In genomic region chr17:74512624-74513084, GRCh38 we compare ENCODE assay signal across 9 cellular contexts. TPM values are rescaled to one million over a fixed set of nuclear protein-coding genes. Genes with fewer than 3 reads are reported as not detected.
DNase-seq lines count a peak whose midpoint lies in the region; ATAC-seq and TF ChIP-seq lines count a peak whose summit lies in the region.
"Had no signal": no experiment of that assay in that cellular context is flagged by ENCODE, and none has a peak within 500 bp of the region (broad histone marks: within the 10 kb centered on the region; RNA-seq: fewer than 3 reads in every experiment).

No MANE protein-coding gene starts in this region.

- peak; percentile 6 for DNase-seq in Caki2 (ENCODE audit: low read depth)
- no peak for DNase-seq in RWPE2 (ENCODE audit: low spot score)
- no peak for DNase-seq in mesenchymal stem cell
- DNase-seq in GM13976 (ENCODE audit: low spot score): no peak
- no peak for DNase-seq in cerebellar cortex (ENCODE audit: low spot score)
- DNase-seq in SJCRH30: no peak
- DNase-seq in NCI-H2171 treated with DMSO at 0.1 percent for 48 hours (lab: John Stamatoyannopoulos, UW): no peak

- no peak overlapping the region for H3K27ac ChIP-seq in RWPE2 (ENCODE audit: poor library complexity, severe bottlenecking)
- no peak overlapping the region for H3K27ac ChIP-seq in mesenchymal stem cell (ENCODE audit: low read length, poor library complexity, severe bottlenecking)
- H3K27ac ChIP-seq in SJCRH30: no peak overlapping the region

- no peak overlapping the region for H4K8ac ChIP-seq in mesenchymal stem cell (ENCODE audit: low read length)

- no peak overlapping the region for H3K4ac ChIP-seq in mesenchymal stem cell (ENCODE audit: low read depth in 1 of 2, low read length in 2 of 2)

- H2BK12ac ChIP-seq in mesenchymal stem cell (ENCODE audit: low read length in 2 of 2): no peak overlapping the region

- H3K14ac ChIP-seq in mesenchymal stem cell (ENCODE audit: low read length in 2 of 2): no peak overlapping the region

- H3K9ac ChIP-seq in mesenchymal stem cell (ENCODE audit: low read length): peak overlapping the region; percentile 85

- no peaks in the 10 kb centered on the region for H3K79me1 ChIP-seq in mesenchymal stem cell (replicated peaks; ENCODE audit: low read length, poor library complexity, severe bottlenecking)

- H3K27me3 ChIP-seq in RWPE2 (ENCODE audit: insufficient read depth, poor library complexity, severe bottlenecking) (no peaks in the 10 kb centered on the region), mesenchymal stem cell (ENCODE audit: control insufficient read depth in 1 of 2, insufficient read depth in 1 of 2, low read length in 2 of 2) (peaks cover 0 to 4% of the 10 kb centered on the region in 2 experiments), SJCRH30 (no peaks in the 10 kb centered on the region)

- no peak overlapping the region for H3K23ac ChIP-seq in mesenchymal stem cell (ENCODE audit: low read length in 2 of 2)

- TF ChIP-seq CTCF in RWPE2 (IDR thresholded peaks at IDR 0.05; ENCODE audit: poor library complexity, severe bottlenecking) (no peak), GM13976 (IDR thresholded peaks at IDR 0.05; ENCODE audit: borderline replicate concordance, control extremely low read depth, extremely low read depth, insufficient read depth, missing control alignments) (no peak)

- H3K36me3 ChIP-seq in RWPE2 (ENCODE audit: low read depth) (no peaks in the 10 kb centered on the region), mesenchymal stem cell (ENCODE audit: control insufficient read depth in 1 of 2, insufficient read depth in 2 of 2, low read depth in 1 of 2, low read length in 2 of 2) (no peaks in the 10 kb centered on the region), SJCRH30 (no peaks in the 10 kb centered on the region)

- no peak overlapping the region for H4K91ac ChIP-seq in mesenchymal stem cell (ENCODE audit: low read length)

- no peak overlapping the region for H3K18ac ChIP-seq in mesenchymal stem cell (ENCODE audit: low read depth in 1 of 2, low read length in 2 of 2)

- 61% methylated on average over 4 of the region's 7 CpGs for WGBS in mesenchymal stem cell

- H2AFZ ChIP-seq in mesenchymal stem cell (ENCODE audit: low read depth, low read length): no peak overlapping the region

- no peak overlapping the region for H2BK5ac ChIP-seq in mesenchymal stem cell (ENCODE audit: low read depth, low read length, poor library complexity, severe bottlenecking)

- H3K4me3 ChIP-seq in RWPE2 (ENCODE audit: severe bottlenecking) (no peak overlapping the region), mesenchymal stem cell (ENCODE audit: insufficient read depth in 1 of 2, low read depth in 1 of 2, low read length in 2 of 2) (no peak overlapping the region), SJCRH30 (no peak overlapping the region)

- no peaks in the 10 kb centered on the region for H3K4me1 ChIP-seq in RWPE2 (ENCODE audit: insufficient read depth, poor library complexity, severe bottlenecking)
- H3K4me1 ChIP-seq in mesenchymal stem cell (ENCODE audit: control insufficient read depth, insufficient read depth, low read depth, low read length): no peaks in the 10 kb centered on the region
- H3K4me1 ChIP-seq in SJCRH30: no peaks in the 10 kb centered on the region

- in situ Hi-C loops in Caki2 (cut with HindIII; ENCODE audit: low pct_unique_long_range_greater_than_20kb, low sequenced_read_pairs): no loop called here
- in situ Hi-C loops in GM13976 (cut with MboI; ENCODE audit: low sequenced_read_pairs, unreplicated experiment): no loop called here

- peak; percentile 62 for ATAC-seq in GM21576 (IDR thresholded peaks at IDR 0.05; ENCODE audit: unreplicated experiment)
- peak; percentile 66 for ATAC-seq in RWPE2 (ENCODE audit: low read depth)

- peaks cover 2% of the 10 kb centered on the region for H3K9me3 ChIP-seq in RWPE2 (ENCODE audit: severe bottlenecking)
- no peaks in the 10 kb centered on the region for H3K9me3 ChIP-seq in mesenchymal stem cell (ENCODE audit: control insufficient read depth, low read length)
- H3K9me3 ChIP-seq in SJCRH30 (replicated peaks): peaks cover 15% of the 10 kb centered on the region; the same call in 1 of the 2 replicates

- H2BK120ac ChIP-seq in mesenchymal stem cell (ENCODE audit: low read depth, low read length): no peak overlapping the region

- no peak overlapping the region for H2AK5ac ChIP-seq in mesenchymal stem cell (ENCODE audit: low read length, severe bottlenecking)

- H3K4me2 ChIP-seq in mesenchymal stem cell (ENCODE audit: low read length, poor library complexity, severe bottlenecking): no peak overlapping the region

- no peak overlapping the region for H2BK15ac ChIP-seq in mesenchymal stem cell (ENCODE audit: low read depth, poor library complexity, severe bottlenecking)

RNA-seq across cellular contexts. Expression of gene CD300LB, which starts 18.6 kb away (rescaled TPM):
- not detected in 2 replicates for total RNA-seq in Caki2 (2014; rRNA removed; shearing (Covaris generic); ENCODE audit: low replicate concordance)
- not detected for polyA plus RNA-seq in mesenchymal stem cell (2013, experiment 1 of 2)
- not detected for polyA plus RNA-seq in mesenchymal stem cell (2013, experiment 2 of 2)
- total RNA-seq in SJCRH30 (2014; rRNA removed; shearing (Covaris generic)): not detected in 2 replicates
- total RNA-seq: lung microvascular endothelial cell had no signal

RNA-seq across cellular contexts. Expression of gene CD300C, which starts 33.3 kb away (rescaled TPM):
- not detected in 2 replicates for total RNA-seq in Caki2 (2014; rRNA removed; shearing (Covaris generic); ENCODE audit: low replicate concordance)
- not detected for polyA plus RNA-seq in mesenchymal stem cell (2013, experiment 1 of 2)
- not detected for polyA plus RNA-seq in mesenchymal stem cell (2013, experiment 2 of 2)
- total RNA-seq in SJCRH30 (2014; rRNA removed; shearing (Covaris generic)): not detected in 2 replicates
- total RNA-seq: lung microvascular endothelial cell had no signal

RNA-seq across cellular contexts. Expression of gene CD300A, which starts 46.2 kb away (rescaled TPM):
- total RNA-seq in Caki2 (2014; rRNA removed; shearing (Covaris generic); ENCODE audit: low replicate concordance): not detected in 2 replicates
- polyA plus RNA-seq in mesenchymal stem cell (2013, experiment 1 of 2): not detected
- not detected for polyA plus RNA-seq in mesenchymal stem cell (2013, experiment 2 of 2)
- not detected in 2 replicates for total RNA-seq in SJCRH30 (2014; rRNA removed; shearing (Covaris generic))
- total RNA-seq: lung microvascular endothelial cell had no signal

RNA-seq across cellular contexts. Expression of gene CD300H, which starts 54.7 kb away (rescaled TPM):
- total RNA-seq in Caki2 (2014; rRNA removed; shearing (Covaris generic); ENCODE audit: low replicate concordance): not detected in 2 replicates
- polyA plus RNA-seq in mesenchymal stem cell (2013, experiment 1 of 2): not detected
- not detected for polyA plus RNA-seq in mesenchymal stem cell (2013, experiment 2 of 2)
- total RNA-seq in SJCRH30 (2014; rRNA removed; shearing (Covaris generic)): not detected in 2 replicates
- total RNA-seq: lung microvascular endothelial cell had no signal
